1 cellular context compared by ENCODE assay signal in the genomic region with DNA sequence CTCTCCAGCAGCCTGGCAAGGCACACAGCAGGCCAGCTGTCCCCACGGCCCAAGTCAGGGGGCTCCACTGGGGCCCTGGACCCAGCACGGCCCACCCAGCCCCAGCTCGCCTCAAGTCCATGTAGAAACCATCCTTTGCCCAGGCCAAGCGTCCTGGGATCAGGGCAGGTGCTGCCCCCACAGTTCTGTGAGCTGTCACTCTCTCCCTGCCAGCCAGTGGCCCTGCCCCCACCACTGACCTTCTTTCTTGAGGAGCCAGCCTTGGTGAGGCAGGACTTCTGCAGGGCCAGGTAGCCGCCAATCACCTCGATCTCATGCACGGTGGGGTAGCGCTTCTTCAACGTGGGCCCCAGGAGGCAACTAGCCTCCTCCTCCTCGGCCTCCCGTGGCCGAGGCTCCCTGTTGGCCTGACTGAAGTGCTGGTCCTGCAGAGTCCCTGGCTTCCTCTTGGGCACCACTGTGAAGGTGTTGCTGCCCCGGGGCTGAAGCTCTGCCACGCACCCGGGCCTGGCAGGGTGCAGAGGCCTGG.
TF ChIP-seq lines count a peak whose summit lies in the region.

No MANE protein-coding gene starts in this region.

TF ChIP-seq in H1, 55 proteins besides CTCF, POLR2A, EP300 and RAD21:
- TF ChIP-seq EGR1 (IDR thresholded peaks at IDR 0.05; ENCODE audit: borderline replicate concordance, low read depth, low read length) (no peak), JUND (IDR thresholded peaks at IDR 0.05; ENCODE audit: low read length) (no peak), SP2 (IDR thresholded peaks at IDR 0.05; ENCODE audit: low read length) (no peak), FOSL1 (IDR thresholded peaks at IDR 0.05; ENCODE audit: insufficient read depth, low read depth, low read length) (no peak), BACH1 (IDR thresholded peaks at IDR 0.05; ENCODE audit: low read length) (no peak), RBBP5 (IDR thresholded peaks at IDR 0.05; ENCODE audit: borderline replicate concordance, low read depth, low read length) (no peak), TCF12 (IDR thresholded peaks at IDR 0.05; ENCODE audit: low read depth, low read length) (no peak), TAF1 (IDR thresholded peaks at IDR 0.05; ENCODE audit: low read depth, low read length) (no peak), SUZ12 (IDR thresholded peaks at IDR 0.05; ENCODE audit: low read length) (no peak), EZH2 (IDR thresholded peaks at IDR 0.05; ENCODE audit: low read depth, low read length, severe bottlenecking) (no peak), CBX5 (IDR thresholded peaks at IDR 0.05; ENCODE audit: low read depth, low read length) (no peak), RNF2 (IDR thresholded peaks at IDR 0.05; ENCODE audit: borderline replicate concordance, low read depth, low read length, missing control alignments, poor library complexity, severe bottlenecking) (no peak), KDM5A (IDR thresholded peaks at IDR 0.05; ENCODE audit: low read length) (no peak)
- TF ChIP-seq, protein P1, sequence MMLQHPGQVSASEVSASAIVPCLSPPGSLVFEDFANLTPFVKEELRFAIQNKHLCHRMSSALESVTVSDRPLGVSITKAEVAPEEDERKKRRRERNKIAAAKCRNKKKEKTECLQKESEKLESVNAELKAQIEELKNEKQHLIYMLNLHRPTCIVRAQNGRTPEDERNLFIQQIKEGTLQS (IDR thresholded peaks at IDR 0.05; ENCODE audit: insufficient read depth, low read depth, low read length), result no peak
- TF ChIP-seq, protein P2, sequence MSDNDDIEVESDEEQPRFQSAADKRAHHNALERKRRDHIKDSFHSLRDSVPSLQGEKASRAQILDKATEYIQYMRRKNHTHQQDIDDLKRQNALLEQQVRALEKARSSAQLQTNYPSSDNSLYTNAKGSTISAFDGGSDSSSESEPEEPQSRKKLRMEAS (IDR thresholded peaks at IDR 0.05), result no peak
TF ChIP-seq in H1: peak in this region for 0.
